Comparison of ENCODE assay signal across 1 cellular context in the genomic region with DNA sequence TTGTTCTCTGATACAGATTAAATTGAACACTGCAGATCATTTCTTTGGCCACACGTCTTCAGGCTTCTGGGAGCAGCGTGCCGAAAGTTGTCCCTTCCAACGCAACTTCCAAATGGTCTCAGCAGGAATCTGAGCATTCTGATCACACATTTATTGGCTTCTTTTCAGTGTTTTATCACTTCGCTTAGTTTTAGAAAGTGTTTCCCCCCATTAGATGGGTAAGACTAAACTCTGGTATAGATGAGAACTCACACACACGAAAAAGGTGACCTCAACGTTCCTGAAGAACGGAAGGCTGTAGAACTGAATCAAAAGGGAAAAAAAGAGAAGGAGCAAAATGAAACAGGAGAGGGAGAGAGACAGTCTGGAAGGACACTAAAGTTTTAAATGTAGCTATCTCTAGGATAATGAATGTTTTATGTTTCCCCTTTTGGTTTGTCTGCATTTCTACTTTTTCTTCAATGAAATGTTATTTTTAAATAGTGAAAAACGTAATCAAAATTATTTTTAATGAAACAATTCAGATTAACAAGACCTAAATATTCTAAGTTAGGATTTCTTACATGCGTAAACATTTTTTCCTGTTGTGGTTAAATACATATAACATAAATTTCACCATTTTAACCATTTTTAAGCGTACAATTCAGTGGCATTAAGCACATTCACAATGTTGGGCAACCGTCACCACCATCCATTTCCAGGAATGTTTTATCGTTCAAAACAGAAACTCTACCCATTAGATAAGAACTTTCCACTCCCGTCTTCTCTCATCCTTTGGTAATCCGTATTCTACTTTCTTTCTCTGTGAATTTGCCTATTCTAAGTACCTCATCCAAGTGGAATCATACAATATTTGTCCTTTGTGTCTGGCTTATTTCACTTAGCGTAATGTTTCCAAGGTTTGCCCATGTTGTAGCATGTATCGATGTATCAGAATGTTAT.
TF ChIP-seq lines count a peak whose summit lies in the region.

No MANE protein-coding gene starts in this region.

TF ChIP-seq in K562, 482 proteins besides CTCF, POLR2A, EP300 and RAD21 (continues in another document):
- no peak for TF ChIP-seq SMAD4 (CRISPR knock-in tag; conservative IDR thresholded peaks at IDR 0.05)
- TF ChIP-seq HDAC2 (IDR thresholded peaks at IDR 0.05), result 0 out of 2 replicates have a peak, but pooled peaks have one; percentile 25
- TF ChIP-seq, protein P1, sequence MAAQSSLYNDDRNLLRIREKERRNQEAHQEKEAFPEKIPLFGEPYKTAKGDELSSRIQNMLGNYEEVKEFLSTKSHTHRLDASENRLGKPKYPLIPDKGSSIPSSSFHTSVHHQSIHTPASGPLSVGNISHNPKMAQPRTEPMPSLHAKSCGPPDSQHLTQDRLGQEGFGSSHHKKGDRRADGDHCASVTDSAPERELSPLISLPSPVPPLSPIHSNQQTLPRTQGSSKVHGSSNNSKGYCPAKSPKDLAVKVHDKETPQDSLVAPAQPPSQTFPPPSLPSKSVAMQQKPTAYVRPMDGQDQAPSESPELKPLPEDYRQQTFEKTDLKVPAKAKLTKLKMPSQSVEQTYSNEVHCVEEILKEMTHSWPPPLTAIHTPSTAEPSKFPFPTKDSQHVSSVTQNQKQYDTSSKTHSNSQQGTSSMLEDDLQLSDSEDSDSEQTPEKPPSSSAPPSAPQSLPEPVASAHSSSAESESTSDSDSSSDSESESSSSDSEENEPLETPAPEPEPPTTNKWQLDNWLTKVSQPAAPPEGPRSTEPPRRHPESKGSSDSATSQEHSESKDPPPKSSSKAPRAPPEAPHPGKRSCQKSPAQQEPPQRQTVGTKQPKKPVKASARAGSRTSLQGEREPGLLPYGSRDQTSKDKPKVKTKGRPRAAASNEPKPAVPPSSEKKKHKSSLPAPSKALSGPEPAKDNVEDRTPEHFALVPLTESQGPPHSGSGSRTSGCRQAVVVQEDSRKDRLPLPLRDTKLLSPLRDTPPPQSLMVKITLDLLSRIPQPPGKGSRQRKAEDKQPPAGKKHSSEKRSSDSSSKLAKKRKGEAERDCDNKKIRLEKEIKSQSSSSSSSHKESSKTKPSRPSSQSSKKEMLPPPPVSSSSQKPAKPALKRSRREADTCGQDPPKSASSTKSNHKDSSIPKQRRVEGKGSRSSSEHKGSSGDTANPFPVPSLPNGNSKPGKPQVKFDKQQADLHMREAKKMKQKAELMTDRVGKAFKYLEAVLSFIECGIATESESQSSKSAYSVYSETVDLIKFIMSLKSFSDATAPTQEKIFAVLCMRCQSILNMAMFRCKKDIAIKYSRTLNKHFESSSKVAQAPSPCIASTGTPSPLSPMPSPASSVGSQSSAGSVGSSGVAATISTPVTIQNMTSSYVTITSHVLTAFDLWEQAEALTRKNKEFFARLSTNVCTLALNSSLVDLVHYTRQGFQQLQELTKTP (IDR thresholded peaks at IDR 0.05; ENCODE audit: low read depth in 1 of 2, partially characterized antibody in 2 of 2), result peak in 1 of 2 experiments; percentile 57
- TF ChIP-seq ATF1 (CRISPR knock-in tag; IDR thresholded peaks at IDR 0.05), result no peak
- TF ChIP-seq ATF1 (tag; IDR thresholded peaks at IDR 0.05), result peak; percentile 44
- peak; percentile 91 for TF ChIP-seq LEF1 (IDR thresholded peaks at IDR 0.05)
- TF ChIP-seq DNMT1 (IDR thresholded peaks at IDR 0.05), result no peak
- peak; percentile 86 for TF ChIP-seq TAL1 (IDR thresholded peaks at IDR 0.05)
- no peak for TF ChIP-seq HMG20A (CRISPR knock-in tag; conservative IDR thresholded peaks at IDR 0.05)
- TF ChIP-seq, protein P2, sequence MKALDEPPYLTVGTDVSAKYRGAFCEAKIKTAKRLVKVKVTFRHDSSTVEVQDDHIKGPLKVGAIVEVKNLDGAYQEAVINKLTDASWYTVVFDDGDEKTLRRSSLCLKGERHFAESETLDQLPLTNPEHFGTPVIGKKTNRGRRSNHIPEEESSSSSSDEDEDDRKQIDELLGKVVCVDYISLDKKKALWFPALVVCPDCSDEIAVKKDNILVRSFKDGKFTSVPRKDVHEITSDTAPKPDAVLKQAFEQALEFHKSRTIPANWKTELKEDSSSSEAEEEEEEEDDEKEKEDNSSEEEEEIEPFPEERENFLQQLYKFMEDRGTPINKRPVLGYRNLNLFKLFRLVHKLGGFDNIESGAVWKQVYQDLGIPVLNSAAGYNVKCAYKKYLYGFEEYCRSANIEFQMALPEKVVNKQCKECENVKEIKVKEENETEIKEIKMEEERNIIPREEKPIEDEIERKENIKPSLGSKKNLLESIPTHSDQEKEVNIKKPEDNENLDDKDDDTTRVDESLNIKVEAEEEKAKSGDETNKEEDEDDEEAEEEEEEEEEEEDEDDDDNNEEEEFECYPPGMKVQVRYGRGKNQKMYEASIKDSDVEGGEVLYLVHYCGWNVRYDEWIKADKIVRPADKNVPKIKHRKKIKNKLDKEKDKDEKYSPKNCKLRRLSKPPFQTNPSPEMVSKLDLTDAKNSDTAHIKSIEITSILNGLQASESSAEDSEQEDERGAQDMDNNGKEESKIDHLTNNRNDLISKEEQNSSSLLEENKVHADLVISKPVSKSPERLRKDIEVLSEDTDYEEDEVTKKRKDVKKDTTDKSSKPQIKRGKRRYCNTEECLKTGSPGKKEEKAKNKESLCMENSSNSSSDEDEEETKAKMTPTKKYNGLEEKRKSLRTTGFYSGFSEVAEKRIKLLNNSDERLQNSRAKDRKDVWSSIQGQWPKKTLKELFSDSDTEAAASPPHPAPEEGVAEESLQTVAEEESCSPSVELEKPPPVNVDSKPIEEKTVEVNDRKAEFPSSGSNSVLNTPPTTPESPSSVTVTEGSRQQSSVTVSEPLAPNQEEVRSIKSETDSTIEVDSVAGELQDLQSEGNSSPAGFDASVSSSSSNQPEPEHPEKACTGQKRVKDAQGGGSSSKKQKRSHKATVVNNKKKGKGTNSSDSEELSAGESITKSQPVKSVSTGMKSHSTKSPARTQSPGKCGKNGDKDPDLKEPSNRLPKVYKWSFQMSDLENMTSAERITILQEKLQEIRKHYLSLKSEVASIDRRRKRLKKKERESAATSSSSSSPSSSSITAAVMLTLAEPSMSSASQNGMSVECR (CRISPR knock-in tag; IDR thresholded peaks at IDR 0.05), result no peak
- peak; percentile 14; the same call in 1 of the 2 replicates for TF ChIP-seq NBN (IDR thresholded peaks at IDR 0.05; ENCODE audit: low read depth)
- no peak for TF ChIP-seq ZKSCAN3 (CRISPR knock-in tag; IDR thresholded peaks at IDR 0.05)
- TF ChIP-seq CHCHD3 (CRISPR knock-in tag; IDR thresholded peaks at IDR 0.05), result no peak
- TF ChIP-seq ZNF717 (CRISPR knock-in tag; IDR thresholded peaks at IDR 0.05), result no peak
- TF ChIP-seq FOS (IDR thresholded peaks at IDR 0.05; ENCODE audit: extremely low read depth, insufficient read length), result no peak
- TF ChIP-seq, protein P3, sequence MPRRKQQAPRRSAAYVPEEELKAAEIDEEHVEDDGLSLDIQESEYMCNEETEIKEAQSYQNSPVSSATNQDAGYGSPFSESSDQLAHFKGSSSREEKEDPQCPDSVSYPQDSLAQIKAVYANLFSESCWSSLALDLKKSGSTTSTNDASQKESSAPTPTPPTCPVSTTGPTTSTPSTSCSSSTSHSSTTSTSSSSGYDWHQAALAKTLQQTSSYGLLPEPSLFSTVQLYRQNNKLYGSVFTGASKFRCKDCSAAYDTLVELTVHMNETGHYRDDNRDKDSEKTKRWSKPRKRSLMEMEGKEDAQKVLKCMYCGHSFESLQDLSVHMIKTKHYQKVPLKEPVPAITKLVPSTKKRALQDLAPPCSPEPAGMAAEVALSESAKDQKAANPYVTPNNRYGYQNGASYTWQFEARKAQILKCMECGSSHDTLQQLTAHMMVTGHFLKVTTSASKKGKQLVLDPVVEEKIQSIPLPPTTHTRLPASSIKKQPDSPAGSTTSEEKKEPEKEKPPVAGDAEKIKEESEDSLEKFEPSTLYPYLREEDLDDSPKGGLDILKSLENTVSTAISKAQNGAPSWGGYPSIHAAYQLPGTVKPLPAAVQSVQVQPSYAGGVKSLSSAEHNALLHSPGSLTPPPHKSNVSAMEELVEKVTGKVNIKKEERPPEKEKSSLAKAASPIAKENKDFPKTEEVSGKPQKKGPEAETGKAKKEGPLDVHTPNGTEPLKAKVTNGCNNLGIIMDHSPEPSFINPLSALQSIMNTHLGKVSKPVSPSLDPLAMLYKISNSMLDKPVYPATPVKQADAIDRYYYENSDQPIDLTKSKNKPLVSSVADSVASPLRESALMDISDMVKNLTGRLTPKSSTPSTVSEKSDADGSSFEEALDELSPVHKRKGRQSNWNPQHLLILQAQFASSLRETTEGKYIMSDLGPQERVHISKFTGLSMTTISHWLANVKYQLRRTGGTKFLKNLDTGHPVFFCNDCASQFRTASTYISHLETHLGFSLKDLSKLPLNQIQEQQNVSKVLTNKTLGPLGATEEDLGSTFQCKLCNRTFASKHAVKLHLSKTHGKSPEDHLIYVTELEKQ (CRISPR knock-in tag; IDR thresholded peaks at IDR 0.05), result no peak
- TF ChIP-seq, protein P4, sequence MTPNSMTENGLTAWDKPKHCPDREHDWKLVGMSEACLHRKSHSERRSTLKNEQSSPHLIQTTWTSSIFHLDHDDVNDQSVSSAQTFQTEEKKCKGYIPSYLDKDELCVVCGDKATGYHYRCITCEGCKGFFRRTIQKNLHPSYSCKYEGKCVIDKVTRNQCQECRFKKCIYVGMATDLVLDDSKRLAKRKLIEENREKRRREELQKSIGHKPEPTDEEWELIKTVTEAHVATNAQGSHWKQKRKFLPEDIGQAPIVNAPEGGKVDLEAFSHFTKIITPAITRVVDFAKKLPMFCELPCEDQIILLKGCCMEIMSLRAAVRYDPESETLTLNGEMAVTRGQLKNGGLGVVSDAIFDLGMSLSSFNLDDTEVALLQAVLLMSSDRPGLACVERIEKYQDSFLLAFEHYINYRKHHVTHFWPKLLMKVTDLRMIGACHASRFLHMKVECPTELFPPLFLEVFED (CRISPR knock-in tag; conservative IDR thresholded peaks at IDR 0.05), result no peak
- TF ChIP-seq, protein P5, sequence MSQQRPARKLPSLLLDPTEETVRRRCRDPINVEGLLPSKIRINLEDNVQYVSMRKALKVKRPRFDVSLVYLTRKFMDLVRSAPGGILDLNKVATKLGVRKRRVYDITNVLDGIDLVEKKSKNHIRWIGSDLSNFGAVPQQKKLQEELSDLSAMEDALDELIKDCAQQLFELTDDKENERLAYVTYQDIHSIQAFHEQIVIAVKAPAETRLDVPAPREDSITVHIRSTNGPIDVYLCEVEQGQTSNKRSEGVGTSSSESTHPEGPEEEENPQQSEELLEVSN (IDR thresholded peaks at IDR 0.05; ENCODE audit: borderline replicate concordance in 1 of 2, extremely low read depth in 1 of 2, insufficient read depth in 1 of 2, insufficient read length in 1 of 2, low read depth in 1 of 2, low read length in 1 of 2, poor library complexity in 1 of 2, severe bottlenecking in 1 of 2), result no peak
- peak; percentile 98 for TF ChIP-seq SMARCA4 (IDR thresholded peaks at IDR 0.05)
- no peak for TF ChIP-seq ZEB2 (IDR thresholded peaks at IDR 0.05)
- TF ChIP-seq MIER1 (IDR thresholded peaks at IDR 0.05; ENCODE audit: low read depth), result no peak
- TF ChIP-seq PPARD (CRISPR knock-in tag; IDR thresholded peaks at IDR 0.05), result no peak
- TF ChIP-seq ZNF175 (CRISPR knock-in tag; IDR thresholded peaks at IDR 0.05; ENCODE audit: low read depth), result 0 out of 2 replicates have a peak, but pooled peaks have one; percentile 48
